ENCODE assay signal across 1 cellular context in genomic region chr14:58299665-58300202, GRCh38.
TF ChIP-seq lines count a peak whose summit lies in the region.

No MANE protein-coding gene starts in this region.

TF ChIP-seq in K562, 482 proteins besides CTCF, POLR2A, EP300 and RAD21 (continued from another document and continues in another):
- TF ChIP-seq XRCC3 (IDR thresholded peaks at IDR 0.05) (no peak), ZNF584 (CRISPR knock-in tag; IDR thresholded peaks at IDR 0.05; ENCODE audit: low read depth) (no peak), SAP30 (IDR thresholded peaks at IDR 0.05; ENCODE audit: borderline replicate concordance, insufficient read depth, low read depth, low read length, poor library complexity, severe bottlenecking) (peak; percentile 78), BRCA1 (IDR thresholded peaks at IDR 0.05) (no peak), BRCA1 (CRISPR knock-in tag; IDR thresholded peaks at IDR 0.05) (no peak), MBD2 (IDR thresholded peaks at IDR 0.05; ENCODE audit: borderline replicate concordance, low read depth) (no peak), CCNT2 (IDR thresholded peaks at IDR 0.05; ENCODE audit: borderline replicate concordance, extremely low read depth, insufficient read length, low read depth, low read length) (no peak), ZNF143 (CRISPR knock-in tag; IDR thresholded peaks at IDR 0.05) (no peak), FOXP1 (CRISPR knock-in tag; IDR thresholded peaks at IDR 0.05) (no peak), RBM22 (IDR thresholded peaks at IDR 0.05; ENCODE audit: low read depth, low read length, poor library complexity, severe bottlenecking) (no peak), HDAC1 (IDR thresholded peaks at IDR 0.05) (no peak), PHTF2 (CRISPR knock-in tag; IDR thresholded peaks at IDR 0.05) (no peak), BCOR (IDR thresholded peaks at IDR 0.05) (no peak), THRB (CRISPR knock-in tag; conservative IDR thresholded peaks at IDR 0.05) (no peak), CXXC5 (CRISPR knock-in tag; IDR thresholded peaks at IDR 0.05) (0 out of 2 replicates have a peak, but pooled peaks have one; percentile 2), SPI1 (IDR thresholded peaks at IDR 0.05; ENCODE audit: borderline replicate concordance, low read depth, low read length) (no peak), NELFE (IDR thresholded peaks at IDR 0.05; ENCODE audit: insufficient read depth, insufficient read length) (no peak), PCBP1 (IDR thresholded peaks at IDR 0.05; ENCODE audit: low read depth, low read length, poor library complexity, severe bottlenecking) (no peak), TBP (optimal IDR thresholded peaks at IDR 0.05; ENCODE audit: low read depth, low read length) (no peak), PRMT5 (CRISPR knock-in tag; IDR thresholded peaks at IDR 0.05) (no peak), EP400 (IDR thresholded peaks at IDR 0.05) (peak; percentile 23; the same call in 1 of the 2 replicates), ZNF511 (CRISPR knock-in tag; IDR thresholded peaks at IDR 0.05) (no peak), ZNF324 (CRISPR knock-in tag; IDR thresholded peaks at IDR 0.05) (no peak), MAFK (IDR thresholded peaks at IDR 0.05; ENCODE audit: low read length) (no peak), KAT7 (CRISPR knock-in tag; IDR thresholded peaks at IDR 0.05; ENCODE audit: borderline replicate concordance) (0 out of 2 replicates have a peak, but pooled peaks have one; percentile 39), ZNF583 (CRISPR knock-in tag; IDR thresholded peaks at IDR 0.05) (no peak), ZSCAN29 (IDR thresholded peaks at IDR 0.05) (no peak), USF2 (CRISPR knock-in tag; IDR thresholded peaks at IDR 0.05) (no peak), FOXA3 (CRISPR knock-in tag; conservative IDR thresholded peaks at IDR 0.05 in 1 of 2, IDR thresholded peaks at IDR 0.05 in 1 of 2) (no peak), ZNF408 (CRISPR knock-in tag; IDR thresholded peaks at IDR 0.05; ENCODE audit: low read depth) (no peak), KLF16 (IDR thresholded peaks at IDR 0.05) (no peak), ZKSCAN3 (CRISPR knock-in tag; IDR thresholded peaks at IDR 0.05) (no peak), CEBPG (CRISPR knock-in tag; IDR thresholded peaks at IDR 0.05) (no peak), CEBPG (tag; conservative IDR thresholded peaks at IDR 0.05 in 1 of 2, IDR thresholded peaks at IDR 0.05 in 1 of 2) (no peak), ZBTB7A (IDR thresholded peaks at IDR 0.05; ENCODE audit: borderline replicate concordance, control insufficient read depth, low read depth, low read length) (no peak)
- TF ChIP-seq, protein P1, sequence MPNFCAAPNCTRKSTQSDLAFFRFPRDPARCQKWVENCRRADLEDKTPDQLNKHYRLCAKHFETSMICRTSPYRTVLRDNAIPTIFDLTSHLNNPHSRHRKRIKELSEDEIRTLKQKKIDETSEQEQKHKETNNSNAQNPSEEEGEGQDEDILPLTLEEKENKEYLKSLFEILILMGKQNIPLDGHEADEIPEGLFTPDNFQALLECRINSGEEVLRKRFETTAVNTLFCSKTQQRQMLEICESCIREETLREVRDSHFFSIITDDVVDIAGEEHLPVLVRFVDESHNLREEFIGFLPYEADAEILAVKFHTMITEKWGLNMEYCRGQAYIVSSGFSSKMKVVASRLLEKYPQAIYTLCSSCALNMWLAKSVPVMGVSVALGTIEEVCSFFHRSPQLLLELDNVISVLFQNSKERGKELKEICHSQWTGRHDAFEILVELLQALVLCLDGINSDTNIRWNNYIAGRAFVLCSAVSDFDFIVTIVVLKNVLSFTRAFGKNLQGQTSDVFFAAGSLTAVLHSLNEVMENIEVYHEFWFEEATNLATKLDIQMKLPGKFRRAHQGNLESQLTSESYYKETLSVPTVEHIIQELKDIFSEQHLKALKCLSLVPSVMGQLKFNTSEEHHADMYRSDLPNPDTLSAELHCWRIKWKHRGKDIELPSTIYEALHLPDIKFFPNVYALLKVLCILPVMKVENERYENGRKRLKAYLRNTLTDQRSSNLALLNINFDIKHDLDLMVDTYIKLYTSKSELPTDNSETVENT (CRISPR knock-in tag; IDR thresholded peaks at IDR 0.05), result no peak
- TF ChIP-seq, protein P2, sequence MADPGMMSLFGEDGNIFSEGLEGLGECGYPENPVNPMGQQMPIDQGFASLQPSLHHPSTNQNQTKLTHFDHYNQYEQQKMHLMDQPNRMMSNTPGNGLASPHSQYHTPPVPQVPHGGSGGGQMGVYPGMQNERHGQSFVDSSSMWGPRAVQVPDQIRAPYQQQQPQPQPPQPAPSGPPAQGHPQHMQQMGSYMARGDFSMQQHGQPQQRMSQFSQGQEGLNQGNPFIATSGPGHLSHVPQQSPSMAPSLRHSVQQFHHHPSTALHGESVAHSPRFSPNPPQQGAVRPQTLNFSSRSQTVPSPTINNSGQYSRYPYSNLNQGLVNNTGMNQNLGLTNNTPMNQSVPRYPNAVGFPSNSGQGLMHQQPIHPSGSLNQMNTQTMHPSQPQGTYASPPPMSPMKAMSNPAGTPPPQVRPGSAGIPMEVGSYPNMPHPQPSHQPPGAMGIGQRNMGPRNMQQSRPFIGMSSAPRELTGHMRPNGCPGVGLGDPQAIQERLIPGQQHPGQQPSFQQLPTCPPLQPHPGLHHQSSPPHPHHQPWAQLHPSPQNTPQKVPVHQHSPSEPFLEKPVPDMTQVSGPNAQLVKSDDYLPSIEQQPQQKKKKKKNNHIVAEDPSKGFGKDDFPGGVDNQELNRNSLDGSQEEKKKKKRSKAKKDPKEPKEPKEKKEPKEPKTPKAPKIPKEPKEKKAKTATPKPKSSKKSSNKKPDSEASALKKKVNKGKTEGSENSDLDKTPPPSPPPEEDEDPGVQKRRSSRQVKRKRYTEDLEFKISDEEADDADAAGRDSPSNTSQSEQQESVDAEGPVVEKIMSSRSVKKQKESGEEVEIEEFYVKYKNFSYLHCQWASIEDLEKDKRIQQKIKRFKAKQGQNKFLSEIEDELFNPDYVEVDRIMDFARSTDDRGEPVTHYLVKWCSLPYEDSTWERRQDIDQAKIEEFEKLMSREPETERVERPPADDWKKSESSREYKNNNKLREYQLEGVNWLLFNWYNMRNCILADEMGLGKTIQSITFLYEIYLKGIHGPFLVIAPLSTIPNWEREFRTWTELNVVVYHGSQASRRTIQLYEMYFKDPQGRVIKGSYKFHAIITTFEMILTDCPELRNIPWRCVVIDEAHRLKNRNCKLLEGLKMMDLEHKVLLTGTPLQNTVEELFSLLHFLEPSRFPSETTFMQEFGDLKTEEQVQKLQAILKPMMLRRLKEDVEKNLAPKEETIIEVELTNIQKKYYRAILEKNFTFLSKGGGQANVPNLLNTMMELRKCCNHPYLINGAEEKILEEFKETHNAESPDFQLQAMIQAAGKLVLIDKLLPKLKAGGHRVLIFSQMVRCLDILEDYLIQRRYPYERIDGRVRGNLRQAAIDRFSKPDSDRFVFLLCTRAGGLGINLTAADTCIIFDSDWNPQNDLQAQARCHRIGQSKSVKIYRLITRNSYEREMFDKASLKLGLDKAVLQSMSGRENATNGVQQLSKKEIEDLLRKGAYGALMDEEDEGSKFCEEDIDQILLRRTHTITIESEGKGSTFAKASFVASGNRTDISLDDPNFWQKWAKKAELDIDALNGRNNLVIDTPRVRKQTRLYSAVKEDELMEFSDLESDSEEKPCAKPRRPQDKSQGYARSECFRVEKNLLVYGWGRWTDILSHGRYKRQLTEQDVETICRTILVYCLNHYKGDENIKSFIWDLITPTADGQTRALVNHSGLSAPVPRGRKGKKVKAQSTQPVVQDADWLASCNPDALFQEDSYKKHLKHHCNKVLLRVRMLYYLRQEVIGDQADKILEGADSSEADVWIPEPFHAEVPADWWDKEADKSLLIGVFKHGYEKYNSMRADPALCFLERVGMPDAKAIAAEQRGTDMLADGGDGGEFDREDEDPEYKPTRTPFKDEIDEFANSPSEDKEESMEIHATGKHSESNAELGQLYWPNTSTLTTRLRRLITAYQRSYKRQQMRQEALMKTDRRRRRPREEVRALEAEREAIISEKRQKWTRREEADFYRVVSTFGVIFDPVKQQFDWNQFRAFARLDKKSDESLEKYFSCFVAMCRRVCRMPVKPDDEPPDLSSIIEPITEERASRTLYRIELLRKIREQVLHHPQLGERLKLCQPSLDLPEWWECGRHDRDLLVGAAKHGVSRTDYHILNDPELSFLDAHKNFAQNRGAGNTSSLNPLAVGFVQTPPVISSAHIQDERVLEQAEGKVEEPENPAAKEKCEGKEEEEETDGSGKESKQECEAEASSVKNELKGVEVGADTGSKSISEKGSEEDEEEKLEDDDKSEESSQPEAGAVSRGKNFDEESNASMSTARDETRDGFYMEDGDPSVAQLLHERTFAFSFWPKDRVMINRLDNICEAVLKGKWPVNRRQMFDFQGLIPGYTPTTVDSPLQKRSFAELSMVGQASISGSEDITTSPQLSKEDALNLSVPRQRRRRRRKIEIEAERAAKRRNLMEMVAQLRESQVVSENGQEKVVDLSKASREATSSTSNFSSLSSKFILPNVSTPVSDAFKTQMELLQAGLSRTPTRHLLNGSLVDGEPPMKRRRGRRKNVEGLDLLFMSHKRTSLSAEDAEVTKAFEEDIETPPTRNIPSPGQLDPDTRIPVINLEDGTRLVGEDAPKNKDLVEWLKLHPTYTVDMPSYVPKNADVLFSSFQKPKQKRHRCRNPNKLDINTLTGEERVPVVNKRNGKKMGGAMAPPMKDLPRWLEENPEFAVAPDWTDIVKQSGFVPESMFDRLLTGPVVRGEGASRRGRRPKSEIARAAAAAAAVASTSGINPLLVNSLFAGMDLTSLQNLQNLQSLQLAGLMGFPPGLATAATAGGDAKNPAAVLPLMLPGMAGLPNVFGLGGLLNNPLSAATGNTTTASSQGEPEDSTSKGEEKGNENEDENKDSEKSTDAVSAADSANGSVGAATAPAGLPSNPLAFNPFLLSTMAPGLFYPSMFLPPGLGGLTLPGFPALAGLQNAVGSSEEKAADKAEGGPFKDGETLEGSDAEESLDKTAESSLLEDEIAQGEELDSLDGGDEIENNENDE (IDR thresholded peaks at IDR 0.05; ENCODE audit: low read depth, low read length), result no peak
- TF ChIP-seq, protein P3, sequence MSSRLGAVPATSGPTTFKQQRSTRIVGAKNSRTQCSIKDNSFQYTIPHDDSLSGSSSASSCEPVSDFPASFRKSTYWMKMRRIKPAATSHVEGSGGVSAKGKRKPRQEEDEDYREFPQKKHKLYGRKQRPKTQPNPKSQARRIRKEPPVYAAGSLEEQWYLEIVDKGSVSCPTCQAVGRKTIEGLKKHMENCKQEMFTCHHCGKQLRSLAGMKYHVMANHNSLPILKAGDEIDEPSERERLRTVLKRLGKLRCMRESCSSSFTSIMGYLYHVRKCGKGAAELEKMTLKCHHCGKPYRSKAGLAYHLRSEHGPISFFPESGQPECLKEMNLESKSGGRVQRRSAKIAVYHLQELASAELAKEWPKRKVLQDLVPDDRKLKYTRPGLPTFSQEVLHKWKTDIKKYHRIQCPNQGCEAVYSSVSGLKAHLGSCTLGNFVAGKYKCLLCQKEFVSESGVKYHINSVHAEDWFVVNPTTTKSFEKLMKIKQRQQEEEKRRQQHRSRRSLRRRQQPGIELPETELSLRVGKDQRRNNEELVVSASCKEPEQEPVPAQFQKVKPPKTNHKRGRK (tag; IDR thresholded peaks at IDR 0.05), result no peak
- TF ChIP-seq, protein P4, sequence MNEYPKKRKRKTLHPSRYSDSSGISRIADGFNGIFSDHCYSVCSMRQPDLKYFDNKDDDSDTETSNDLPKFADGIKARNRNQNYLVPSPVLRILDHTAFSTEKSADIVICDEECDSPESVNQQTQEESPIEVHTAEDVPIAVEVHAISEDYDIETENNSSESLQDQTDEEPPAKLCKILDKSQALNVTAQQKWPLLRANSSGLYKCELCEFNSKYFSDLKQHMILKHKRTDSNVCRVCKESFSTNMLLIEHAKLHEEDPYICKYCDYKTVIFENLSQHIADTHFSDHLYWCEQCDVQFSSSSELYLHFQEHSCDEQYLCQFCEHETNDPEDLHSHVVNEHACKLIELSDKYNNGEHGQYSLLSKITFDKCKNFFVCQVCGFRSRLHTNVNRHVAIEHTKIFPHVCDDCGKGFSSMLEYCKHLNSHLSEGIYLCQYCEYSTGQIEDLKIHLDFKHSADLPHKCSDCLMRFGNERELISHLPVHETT (CRISPR knock-in tag; conservative IDR thresholded peaks at IDR 0.05 in 1 of 2, IDR thresholded peaks at IDR 0.05 in 1 of 2), result no peak
- TF ChIP-seq, protein P5, sequence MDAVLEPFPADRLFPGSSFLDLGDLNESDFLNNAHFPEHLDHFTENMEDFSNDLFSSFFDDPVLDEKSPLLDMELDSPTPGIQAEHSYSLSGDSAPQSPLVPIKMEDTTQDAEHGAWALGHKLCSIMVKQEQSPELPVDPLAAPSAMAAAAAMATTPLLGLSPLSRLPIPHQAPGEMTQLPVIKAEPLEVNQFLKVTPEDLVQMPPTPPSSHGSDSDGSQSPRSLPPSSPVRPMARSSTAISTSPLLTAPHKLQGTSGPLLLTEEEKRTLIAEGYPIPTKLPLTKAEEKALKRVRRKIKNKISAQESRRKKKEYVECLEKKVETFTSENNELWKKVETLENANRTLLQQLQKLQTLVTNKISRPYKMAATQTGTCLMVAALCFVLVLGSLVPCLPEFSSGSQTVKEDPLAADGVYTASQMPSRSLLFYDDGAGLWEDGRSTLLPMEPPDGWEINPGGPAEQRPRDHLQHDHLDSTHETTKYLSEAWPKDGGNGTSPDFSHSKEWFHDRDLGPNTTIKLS (IDR thresholded peaks at IDR 0.05; ENCODE audit: borderline replicate concordance, low read depth), result peak; percentile 50; the same call in 1 of the 2 replicates
